10 cellular contexts compared by ENCODE assay signal in the genomic region with DNA sequence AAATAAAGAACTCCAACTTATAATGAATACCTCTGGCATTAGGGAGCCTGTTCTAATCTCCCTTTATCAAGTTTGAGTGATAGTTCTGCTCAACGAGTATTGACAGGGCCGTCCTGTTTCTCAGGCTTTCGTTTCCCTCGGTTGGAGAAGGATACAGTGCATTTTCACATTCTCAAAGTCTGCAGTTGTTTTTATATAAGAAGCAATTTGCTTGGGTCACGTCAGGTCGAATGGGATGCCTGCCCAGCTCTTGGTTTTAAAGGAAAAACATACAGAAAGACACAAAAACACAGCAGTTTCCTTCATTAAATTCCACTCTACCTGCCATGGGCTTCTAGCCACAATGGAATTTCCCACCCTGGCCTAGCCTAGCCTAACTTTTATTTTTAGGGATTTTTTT.
A peak's percentile ranks its signal among the peaks of the same experiment; 100 is the strongest.
DNase-seq lines count a peak whose midpoint lies in the region; ATAC-seq, FAIRE-seq and TF ChIP-seq lines count a peak whose summit lies in the region.
"Had no signal": no experiment of that assay in that cellular context is flagged by ENCODE, and none has a peak within 500 bp of the region (broad histone marks: within the 10 kb centered on the region; RNA-seq: fewer than 3 reads in every experiment).

No MANE protein-coding gene starts in this region.

- no peak for FAIRE-seq in GM12891 (lab: Jason Lieb, UNC)

- no peak for TF ChIP-seq POLR2A in gastroesophageal sphincter (IDR thresholded peaks at IDR 0.05)
- no peak for TF ChIP-seq POLR2A in ovary (IDR thresholded peaks at IDR 0.05)
- TF ChIP-seq POLR2A in GM12891 (IDR thresholded peaks at IDR 0.05; ENCODE audit: low read depth, low read length), result no peak

- peak; percentile 16 for DNase-seq in AG08396 (ENCODE audit: low spot score)
- peak; percentile 9 to 43 (median 28) for DNase-seq in ovary
- DNase-seq in GM12891 (ENCODE audit: insufficient read length, low spot score), result no peak
- no peak for DNase-seq in NCI-H1105 treated with DMSO at 0.1 percent for 48 hours (lab: John Stamatoyannopoulos, UW)
- no peak for DNase-seq in NCI-H1417 treated with DMSO at 0.1 percent for 48 hours (lab: John Stamatoyannopoulos, UW)
- DNase-seq: activated CD4-positive, alpha-beta T cell treated with anti-CD3 and anti-CD28 coated beads for 1 hour had no signal

- H3K27ac ChIP-seq in gastroesophageal sphincter, result peak overlapping the region; percentile 21 to 74 (median 62)
- no peak overlapping the region for H3K27ac ChIP-seq in ovary

- H3K36me3 ChIP-seq in gastroesophageal sphincter (no peaks in the 10 kb centered on the region), ovary (no peaks in the 10 kb centered on the region)
- H3K36me3 ChIP-seq: BLaER1 had no signal

- intact Hi-C loops in ovary (cut with DNase I), result no loop called here

- ATAC-seq in gastroesophageal sphincter (no peak), GM18519 (IDR thresholded peaks at IDR 0.05; ENCODE audit: low FRiP score, unreplicated experiment) (no peak)

- H3K4me3 ChIP-seq in WI38 (ENCODE audit: low read depth, low read length), result peak overlapping the region; percentile 27
- peak overlapping the region in 1 of 2 donors; percentile 6 for H3K4me3 ChIP-seq in gastroesophageal sphincter
- peak overlapping the region; percentile 12 for H3K4me3 ChIP-seq in ovary
- H3K4me3 ChIP-seq: BLaER1 had no signal

- WGBS in gastroesophageal sphincter (ENCODE audit: low coverage in 1 of 2), 2 donors, result 0 to 13% methylated on average over 3 to 6 of the region's 6 CpGs
- 3 to 5% (median 3%) methylated on average over 6 of the region's 6 CpGs for WGBS in ovary, 3 donors

- H3K27me3 ChIP-seq in gastroesophageal sphincter (no peaks in the 10 kb centered on the region), ovary (no peaks in the 10 kb centered on the region)
- H3K27me3 ChIP-seq: BLaER1 had no signal

- no peaks in the 10 kb centered on the region for H3K9me3 ChIP-seq in gastroesophageal sphincter
- H3K9me3 ChIP-seq in ovary, result no peaks in the 10 kb centered on the region

- TF ChIP-seq CTCF in WI38 (IDR thresholded peaks at IDR 0.05; ENCODE audit: low read depth, low read length) (no peak), gastroesophageal sphincter (IDR thresholded peaks at IDR 0.05) (no peak), ovary (IDR thresholded peaks at IDR 0.05) (no peak)

- TF ChIP-seq EP300 in gastroesophageal sphincter (IDR thresholded peaks at IDR 0.05) (no peak), ovary (IDR thresholded peaks at IDR 0.05) (no peak)

- peaks cover 2 to 26% (median 5%) of the 10 kb centered on the region in 3 donors for H3K4me1 ChIP-seq in gastroesophageal sphincter
- peaks cover 6% of the 10 kb centered on the region for H3K4me1 ChIP-seq in ovary (ENCODE audit: insufficient read depth)

TF ChIP-seq in GM12891, 5 proteins besides CTCF, POLR2A, EP300 and RAD21:
- no peak for TF ChIP-seq PAX5 (IDR thresholded peaks at IDR 0.05; ENCODE audit: insufficient read depth, low read length, severe bottlenecking)
- no peak for TF ChIP-seq TAF1 (IDR thresholded peaks at IDR 0.05; ENCODE audit: low read depth, low read length)
- no peak for TF ChIP-seq SPI1 (IDR thresholded peaks at IDR 0.05; ENCODE audit: low read depth, low read length)
- TF ChIP-seq POLR2AphosphoS5 (IDR thresholded peaks at IDR 0.05; ENCODE audit: low read depth, low read length), result no peak

Comparison
In these comparisons a context has a peak if more than half of its experiments do, and no peak if none do; other contexts are left out.
1. DNase-seq: peak in AG08396 (single experiment) and ovary (5 of 5); none in GM12891 (single experiment), NCI-H1105 treated with DMSO at 0.1 percent for 48 hours (single experiment) and NCI-H1417 treated with DMSO at 0.1 percent for 48 hours (single experiment).
2. H3K27ac ChIP-seq: peak in gastroesophageal sphincter (4 of 4); none in ovary (0 of 2).